ENCODE assay signal across 1 cellular context in genomic region chr20:8331740-8332412, GRCh38.
TF ChIP-seq lines count a peak whose summit lies in the region.

No MANE protein-coding gene starts in this region.

TF ChIP-seq in HepG2, 621 proteins besides CTCF, POLR2A, EP300 and RAD21 (continued from another document and continues in another):
- TF ChIP-seq ZNF275 (CRISPR knock-in tag; IDR thresholded peaks at IDR 0.05; ENCODE audit: borderline replicate concordance): no peak
- TF ChIP-seq ZNF12 (CRISPR knock-in tag; IDR thresholded peaks at IDR 0.05): peak; percentile 16; the same call in 1 of the 2 replicates
- TF ChIP-seq NR2F6 (IDR thresholded peaks at IDR 0.05): peak; percentile 70
- TF ChIP-seq NR2F6 (CRISPR knock-in tag; IDR thresholded peaks at IDR 0.05): peak; percentile 82
- TF ChIP-seq KDM2A (CRISPR knock-in tag; IDR thresholded peaks at IDR 0.05; ENCODE audit: borderline replicate concordance, low read depth): 0 out of 2 replicates have a peak, but pooled peaks have one; percentile 27
- TF ChIP-seq HDAC2 (CRISPR knock-in tag; IDR thresholded peaks at IDR 0.05): peak; percentile 83
- no peak; the same call in 1 of the 2 replicates for TF ChIP-seq IRF2 (CRISPR knock-in tag; IDR thresholded peaks at IDR 0.05)
- TF ChIP-seq CEBPG (CRISPR knock-in tag; IDR thresholded peaks at IDR 0.05): peak; percentile 49
- TF ChIP-seq MAFK (conservative IDR thresholded peaks at IDR 0.05 in 1 of 2, IDR thresholded peaks at IDR 0.05 in 1 of 2; ENCODE audit: low read length in 2 of 2): no peak
- no peak for TF ChIP-seq MED13 (CRISPR knock-in tag; IDR thresholded peaks at IDR 0.05)
- TF ChIP-seq ETV5 (CRISPR knock-in tag; IDR thresholded peaks at IDR 0.05; ENCODE audit: borderline replicate concordance): peak; percentile 67; the same call in 1 of the 2 replicates
- peak; percentile 89 for TF ChIP-seq GATAD2A (CRISPR knock-in tag; IDR thresholded peaks at IDR 0.05)
- TF ChIP-seq ZBTB20 (CRISPR knock-in tag; IDR thresholded peaks at IDR 0.05; ENCODE audit: borderline replicate concordance, low read depth): no peak; the same call in 1 of the 2 replicates
- TF ChIP-seq KLF11 (CRISPR knock-in tag; IDR thresholded peaks at IDR 0.05): 0 out of 2 replicates have a peak, but pooled peaks have one; percentile 22
- TF ChIP-seq RARA (CRISPR knock-in tag; IDR thresholded peaks at IDR 0.05): peak; percentile 77
- TF ChIP-seq ARID4A (CRISPR knock-in tag; IDR thresholded peaks at IDR 0.05; ENCODE audit: borderline replicate concordance): peak; percentile 40; the same call in 1 of the 2 replicates
- peak; percentile 99 for TF ChIP-seq FOSL2 (CRISPR knock-in tag; IDR thresholded peaks at IDR 0.05)
- TF ChIP-seq SOX6 (IDR thresholded peaks at IDR 0.05): no peak
- TF ChIP-seq SOX6 (CRISPR knock-in tag; IDR thresholded peaks at IDR 0.05): peak; percentile 86
- no peak for TF ChIP-seq ZNF337 (CRISPR knock-in tag; IDR thresholded peaks at IDR 0.05; ENCODE audit: borderline replicate concordance, low read depth)
- TF ChIP-seq KAT8 (CRISPR knock-in tag; IDR thresholded peaks at IDR 0.05): peak; percentile 68
- TF ChIP-seq AHDC1 (CRISPR knock-in tag; IDR thresholded peaks at IDR 0.05; ENCODE audit: borderline replicate concordance): peak; percentile 86; the same call in 1 of the 2 replicates
- 0 out of 2 replicates have a peak, but pooled peaks have one; percentile 54 for TF ChIP-seq TFE3 (CRISPR knock-in tag; IDR thresholded peaks at IDR 0.05)
- peak; percentile 70; the same call in 1 of the 2 replicates for TF ChIP-seq ZNF317 (CRISPR knock-in tag; IDR thresholded peaks at IDR 0.05)
- 0 out of 2 replicates have a peak, but pooled peaks have one; percentile 20 for TF ChIP-seq GMEB1 (CRISPR knock-in tag; IDR thresholded peaks at IDR 0.05; ENCODE audit: borderline replicate concordance)
- peak; percentile 40; the same call in 1 of the 2 replicates for TF ChIP-seq CBFB (CRISPR knock-in tag; IDR thresholded peaks at IDR 0.05)
- TF ChIP-seq TCF12 (IDR thresholded peaks at IDR 0.05): no peak
- peak; percentile 62; the same call in 1 of the 2 replicates for TF ChIP-seq TCF12 (CRISPR knock-in tag; IDR thresholded peaks at IDR 0.05)
- 0 out of 2 replicates have a peak, but pooled peaks have one; percentile 34 for TF ChIP-seq ATF2 (CRISPR knock-in tag; IDR thresholded peaks at IDR 0.05)
- TF ChIP-seq THRA (CRISPR knock-in tag; IDR thresholded peaks at IDR 0.05; ENCODE audit: borderline replicate concordance): peak; percentile 60; the same call in 1 of the 2 replicates
- peak; percentile 83; the same call in 1 of the 2 replicates for TF ChIP-seq IKZF5 (CRISPR knock-in tag; IDR thresholded peaks at IDR 0.05)
- TF ChIP-seq HNF4G (IDR thresholded peaks at IDR 0.05; ENCODE audit: borderline replicate concordance, low read depth, low read length): peak; percentile 56; the same call in 1 of the 2 replicates
- TF ChIP-seq HNF4G (CRISPR knock-in tag; IDR thresholded peaks at IDR 0.05; ENCODE audit: borderline replicate concordance, low read depth): no peak; the same call in 1 of the 2 replicates
- no peak for TF ChIP-seq BRD4 (CRISPR knock-in tag; IDR thresholded peaks at IDR 0.05)
- peak; percentile 79 for TF ChIP-seq BCL6 (CRISPR knock-in tag; IDR thresholded peaks at IDR 0.05)
- TF ChIP-seq ZMYM2 (CRISPR knock-in tag; IDR thresholded peaks at IDR 0.05): peak; percentile 58; the same call in 1 of the 2 replicates
- TF ChIP-seq TCF7 (IDR thresholded peaks at IDR 0.05; ENCODE audit: low read depth): peak; percentile 36; the same call in 1 of the 2 replicates
- peak; percentile 48 for TF ChIP-seq ZNF18 (CRISPR knock-in tag; IDR thresholded peaks at IDR 0.05; ENCODE audit: insufficient replicate concordance)
- TF ChIP-seq ZNF569 (CRISPR knock-in tag; IDR thresholded peaks at IDR 0.05; ENCODE audit: borderline replicate concordance): no peak
- peak; percentile 21; the same call in 1 of the 2 replicates for TF ChIP-seq NKX3-1 (CRISPR knock-in tag; IDR thresholded peaks at IDR 0.05)
- TF ChIP-seq TBX3 (IDR thresholded peaks at IDR 0.05; ENCODE audit: borderline replicate concordance): peak; percentile 29; the same call in 1 of the 2 replicates
